8 cellular contexts compared by ENCODE assay signal in the genomic region with DNA sequence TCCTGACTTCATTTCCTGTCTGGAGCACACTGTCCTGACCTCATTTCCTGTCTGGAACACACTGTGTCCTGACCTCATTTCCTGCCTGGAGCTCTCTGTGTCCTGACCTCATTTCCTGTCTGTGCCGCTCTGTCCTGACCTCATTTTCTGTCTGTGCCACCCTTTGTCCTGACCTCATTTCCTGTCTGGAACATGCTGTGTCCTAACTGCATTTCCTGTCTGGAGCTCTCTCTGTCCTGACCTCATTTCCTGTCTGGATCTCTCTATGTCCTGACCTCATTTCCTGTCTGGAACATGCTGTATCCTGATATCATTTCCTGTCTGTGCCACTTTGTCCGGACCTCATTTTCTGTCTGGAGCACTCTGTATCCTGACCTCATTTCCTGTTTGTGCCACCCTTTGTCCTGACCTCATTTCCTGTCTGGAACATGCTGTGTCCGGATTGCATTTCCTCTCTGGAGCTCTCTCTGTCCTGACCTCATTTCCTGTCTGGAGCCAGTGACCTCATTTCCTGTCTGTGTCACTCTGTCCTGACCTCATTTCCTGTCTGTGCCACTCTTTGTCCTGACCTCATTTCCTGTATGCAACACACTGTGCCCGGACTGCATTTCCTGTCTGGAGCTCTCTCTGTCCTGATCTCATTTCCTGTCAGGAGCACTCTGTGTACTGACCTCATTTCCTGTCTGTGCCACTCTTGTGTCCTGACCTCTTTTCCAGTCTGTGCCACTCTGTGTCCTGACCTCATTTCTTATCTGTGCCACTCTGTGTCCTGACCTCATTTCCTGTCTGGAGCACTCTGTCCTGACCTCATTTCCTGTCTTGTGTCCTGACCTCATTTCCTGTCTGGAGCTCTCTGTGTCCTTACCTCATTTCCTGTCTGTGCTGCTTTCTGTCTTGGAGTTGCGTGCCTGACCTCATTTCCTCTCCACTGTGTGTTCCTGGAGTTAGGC. TPM values are rescaled to one million over a fixed set of nuclear protein-coding genes. Genes with fewer than 3 reads are reported as not detected.
DNase-seq lines count a peak whose midpoint lies in the region; ATAC-seq lines count a peak whose summit lies in the region.

No MANE protein-coding gene starts in this region.

- ATAC-seq in HG02981 (IDR thresholded peaks at IDR 0.05; ENCODE audit: unreplicated experiment) (peak; percentile 58), GM19023 (IDR thresholded peaks at IDR 0.05; ENCODE audit: unreplicated experiment) (no peak)
- ATAC-seq in activated T-cell treated with anti-CD3 and anti-CD28 coated beads, Interleukin-2, amount 50 U/mL, for 72 hours (replicated peaks in 1 of 2), result peak; percentile 78 to 81

- H3K27ac Mint-ChIP-seq in activated T-cell treated with anti-CD3 and anti-CD28 coated beads, Interleukin-2, amount 50 U/mL, for 72 hours, result no peak overlapping the region

- no peak overlapping the region for H3K4me3 Mint-ChIP-seq in activated T-cell treated with anti-CD3 and anti-CD28 coated beads, Interleukin-2, amount 50 U/mL, for 72 hours

- no peaks in the 10 kb centered on the region for H3K27me3 Mint-ChIP-seq in activated T-cell treated with anti-CD3 and anti-CD28 coated beads, Interleukin-2, amount 50 U/mL, for 72 hours (ENCODE audit: low read depth)

- H3K9me3 Mint-ChIP-seq in activated T-cell treated with anti-CD3 and anti-CD28 coated beads, Interleukin-2, amount 50 U/mL, for 72 hours, result peaks cover 0 to 1% of the 10 kb centered on the region in 2 donors

- peaks cover 3 to 17% of the 10 kb centered on the region in 2 donors for H3K36me3 Mint-ChIP-seq in activated T-cell treated with anti-CD3 and anti-CD28 coated beads, Interleukin-2, amount 50 U/mL, for 72 hours (ENCODE audit: insufficient read depth in 2 of 2)

- DNase-seq in Daoy (ENCODE audit: low read depth), result peak; percentile 64
- peak; percentile 95 for DNase-seq in RKO (ENCODE audit: low spot score)
- DNase-seq in activated T-cell treated with anti-CD3 and anti-CD28 coated beads, Interleukin-2, amount 50 U/mL, for 72 hours, result peak; percentile 76 to 79
- peak; percentile 89 for DNase-seq in foreskin melanocyte
- DNase-seq in stimulated activated CD4-positive, alpha-beta T cell treated with anti-CD3 and anti-CD28 coated beads, Interleukin-1b, Interleukin-23, amount 100 ng/mL, for 48 hours, result peak; percentile 83
- DNase-seq in NCI-H146 (lab: John Stamatoyannopoulos, UW), result no peak

- peaks cover 51% of the 10 kb centered on the region for H3K4me1 Mint-ChIP-seq in activated T-cell treated with anti-CD3 and anti-CD28 coated beads, Interleukin-2, amount 50 U/mL, for 72 hours (ENCODE audit: low read depth)

RNA-seq across cellular contexts. Expression of gene SKI, which starts 27.6 kb away (rescaled TPM):
- total RNA-seq in Daoy (2014; rRNA removed; shearing (Covaris generic)), result 3.3 and 5.3 TPM in 2 replicates
- total RNA-seq in activated T-cell treated with anti-CD3 and anti-CD28 coated beads, Interleukin-2, amount 50 U/mL, for 72 hours, result 10 to 100 TPM; 28.5 to 32.3 TPM
